Comparison of ENCODE assay signal across 1 cellular context in genomic region chr10:131908151-131908550, GRCh38.
TF ChIP-seq lines count a peak whose summit lies in the region.

No MANE protein-coding gene starts in this region.

TF ChIP-seq in SK-N-SH, 30 proteins besides CTCF, POLR2A, EP300 and RAD21:
- TF ChIP-seq MAX (IDR thresholded peaks at IDR 0.05; ENCODE audit: low read depth) (no peak), REST (IDR thresholded peaks at IDR 0.05; ENCODE audit: low read depth, low read length) (no peak), NFIC (IDR thresholded peaks at IDR 0.05; ENCODE audit: borderline replicate concordance) (no peak), TCF12 (IDR thresholded peaks at IDR 0.05) (no peak), RCOR1 (IDR thresholded peaks at IDR 0.05; ENCODE audit: low read length) (no peak), TEAD4 (IDR thresholded peaks at IDR 0.05; ENCODE audit: borderline replicate concordance, insufficient read depth) (no peak), POLR2AphosphoS5 (IDR thresholded peaks at IDR 0.05; ENCODE audit: low read depth, low read length) (no peak), IRF3 (IDR thresholded peaks at IDR 0.05; ENCODE audit: low read depth, low read length) (no peak)
